In genomic region chr19:54190503-54190941, GRCh38 we compare ENCODE assay signal across 1 cellular context.
TF ChIP-seq lines count a peak whose summit lies in the region.

No MANE protein-coding gene starts in this region.

TF ChIP-seq in HepG2, 621 proteins besides CTCF, POLR2A, EP300 and RAD21 (continued from another document):
- TF ChIP-seq FOXP4 (CRISPR knock-in tag; IDR thresholded peaks at IDR 0.05) (no peak; the same call in 1 of the 2 replicates), ZNF558 (CRISPR knock-in tag; IDR thresholded peaks at IDR 0.05; ENCODE audit: borderline replicate concordance) (no peak), CEBPG (CRISPR knock-in tag; IDR thresholded peaks at IDR 0.05) (no peak), ZBTB21 (CRISPR knock-in tag; IDR thresholded peaks at IDR 0.05) (peak; percentile 63), CREM (IDR thresholded peaks at IDR 0.05) (peak; percentile 35; the same call in 1 of the 2 replicates), CREM (CRISPR knock-in tag; IDR thresholded peaks at IDR 0.05) (no peak), ZNF770 (CRISPR knock-in tag; IDR thresholded peaks at IDR 0.05) (no peak), ATRX (CRISPR knock-in tag; IDR thresholded peaks at IDR 0.05; ENCODE audit: borderline replicate concordance) (no peak), ZNF556 (CRISPR knock-in tag; IDR thresholded peaks at IDR 0.05; ENCODE audit: borderline replicate concordance) (0 out of 2 replicates have a peak, but pooled peaks have one; percentile 12), FOXA3 (CRISPR knock-in tag; IDR thresholded peaks at IDR 0.05) (no peak), ZNF354B (CRISPR knock-in tag; IDR thresholded peaks at IDR 0.05) (no peak), ZNF552 (CRISPR knock-in tag; IDR thresholded peaks at IDR 0.05; ENCODE audit: borderline replicate concordance) (no peak), PAXIP1 (CRISPR knock-in tag; conservative IDR thresholded peaks at IDR 0.05) (peak; percentile 8; the same call in 1 of the 2 replicates), KDM6A (CRISPR knock-in tag; IDR thresholded peaks at IDR 0.05; ENCODE audit: low read depth) (no peak), SKI (IDR thresholded peaks at IDR 0.05; ENCODE audit: partially characterized antibody) (no peak)
- TF ChIP-seq, protein P1, sequence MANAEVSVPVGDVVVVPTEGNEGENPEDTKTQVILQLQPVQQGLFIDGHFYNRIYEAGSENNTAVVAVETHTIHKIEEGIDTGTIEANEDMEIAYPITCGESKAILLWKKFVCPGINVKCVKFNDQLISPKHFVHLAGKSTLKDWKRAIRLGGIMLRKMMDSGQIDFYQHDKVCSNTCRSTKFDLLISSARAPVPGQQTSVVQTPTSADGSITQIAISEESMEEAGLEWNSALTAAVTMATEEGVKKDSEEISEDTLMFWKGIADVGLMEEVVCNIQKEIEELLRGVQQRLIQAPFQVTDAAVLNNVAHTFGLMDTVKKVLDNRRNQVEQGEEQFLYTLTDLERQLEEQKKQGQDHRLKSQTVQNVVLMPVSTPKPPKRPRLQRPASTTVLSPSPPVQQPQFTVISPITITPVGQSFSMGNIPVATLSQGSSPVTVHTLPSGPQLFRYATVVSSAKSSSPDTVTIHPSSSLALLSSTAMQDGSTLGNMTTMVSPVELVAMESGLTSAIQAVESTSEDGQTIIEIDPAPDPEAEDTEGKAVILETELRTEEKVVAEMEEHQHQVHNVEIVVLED (CRISPR knock-in tag; IDR thresholded peaks at IDR 0.05; ENCODE audit: borderline replicate concordance): no peak
